12 cellular contexts compared by ENCODE assay signal in genomic region chr2:43333096-43333655, GRCh38.
A peak's percentile ranks its signal among the peaks of the same experiment; 100 is the strongest.
DNase-seq lines count a peak whose midpoint lies in the region; ATAC-seq, FAIRE-seq and TF ChIP-seq lines count a peak whose summit lies in the region.
"Had no signal": no experiment of that assay in that cellular context is flagged by ENCODE, and none has a peak within 500 bp of the region (broad histone marks: within the 10 kb centered on the region; RNA-seq: fewer than 3 reads in every experiment).

No MANE protein-coding gene starts in this region.

- H3K9me3 Mint-ChIP-seq in neural crest cell: no peaks in the 10 kb centered on the region
- H3K9me3 Mint-ChIP-seq: activated T-helper 1 cell treated with anti-CD3 and anti-CD28 coated beads, Interleukin-12 subunit alpha, Interleukin-12 subunit beta, Interleukin-2, Interleukin-4 antibody, amounts not matched to agents 30 ng/mL and 10 ng/mL and 1 ng/mL, durations not matched to agents 14 hours and 24 hours and 36 hours; WTC11 had no signal

- H3K4me3 ChIP-seq in endothelial cell of umbilical vein (replicated peaks in 1 of 3; ENCODE audit: insufficient read depth in 1 of 3, low read depth in 1 of 3, low read length in 3 of 3) (peak overlapping the region in 1 of 3 experiments; percentile 8), upper lobe of left lung (no peak overlapping the region)

- POLR2A ChIA-PET in endothelial cell of umbilical vein (lab: Charles Lee): no interaction called here

- H3K79me2 ChIP-seq in endothelial cell of umbilical vein (ENCODE audit: control insufficient read depth, insufficient read depth, low read length): no peaks in the 10 kb centered on the region

- no TSS peak for BruUV-seq in endothelial cell of umbilical vein (replicated peaks; lab: Mats Ljungman, UMichigan)

- DNase-seq in NOMO-1 treated with DMSO at 0.1 percent for 48 hours (lab: John Stamatoyannopoulos, UW; ENCODE audit: unreplicated experiment): peak; percentile 33
- no peak for DNase-seq in NOMO-1 treated with dmso at 0.1 percent for 144 hours (lab: John Stamatoyannopoulos, UW; ENCODE audit: unreplicated experiment)
- DNase-seq in endothelial cell of umbilical vein (ENCODE audit: low read depth, low spot score): peak; percentile 48
- DNase-seq in neural crest cell (ENCODE audit: low read depth, low spot score): no peak
- DNase-seq in upper lobe of left lung: no peak
- no peak for DNase-seq in NCI-H2227 treated with DMSO at 0.1 percent for 48 hours (lab: John Stamatoyannopoulos, UW)
- no peak for DNase-seq in NCI-H1436 (lab: John Stamatoyannopoulos, UW)
- DNase-seq in NCI-H2196 (lab: John Stamatoyannopoulos, UW; ENCODE audit: unreplicated experiment): no peak
- DNase-seq: cerebellar nuclear complex, NCI-H2171 had no signal

- peak overlapping the region; percentile 9 for H3K27ac Mint-ChIP-seq in neural crest cell (ENCODE audit: unreplicated experiment)
- H3K27ac Mint-ChIP-seq: activated T-helper 1 cell treated with anti-CD3 and anti-CD28 coated beads, Interleukin-12 subunit alpha, Interleukin-12 subunit beta, Interleukin-2, Interleukin-4 antibody, amounts not matched to agents 30 ng/mL and 10 ng/mL and 1 ng/mL, durations not matched to agents 14 hours and 24 hours and 36 hours had no signal

- CTCF ChIA-PET in endothelial cell of umbilical vein (lab: Charles Lee): interaction anchor here (1.2 to 1.9 kb wide), 3 partner anchors 36 to 151 kb away, joined by 3 to 11 read pairs (median 4); no protein-coding TSS in a partner anchor

- H3K36me3 ChIP-seq in endothelial cell of umbilical vein (ENCODE audit: control insufficient read depth in 2 of 2, extremely low read depth in 1 of 2, insufficient read depth in 2 of 2, low read length in 2 of 2) (no peaks in the 10 kb centered on the region), upper lobe of left lung (no peaks in the 10 kb centered on the region)

- no peaks in the 10 kb centered on the region for H3K9me3 ChIP-seq in endothelial cell of umbilical vein (replicated peaks; ENCODE audit: control insufficient read depth, insufficient read depth, low read length)
- H3K9me3 ChIP-seq in upper lobe of left lung: no peaks in the 10 kb centered on the region

- no peak for TF ChIP-seq CTCF in endothelial cell of umbilical vein (IDR thresholded peaks at IDR 0.05; ENCODE audit: extremely low read depth in 1 of 2, insufficient read depth in 1 of 2, low read depth in 1 of 2, low read length in 2 of 2)
- TF ChIP-seq CTCF in neural crest cell (conservative IDR thresholded peaks at IDR 0.05): no peak
- TF ChIP-seq CTCF in upper lobe of left lung (IDR thresholded peaks at IDR 0.05): no peak

- H3K36me3 Mint-ChIP-seq in neural crest cell (ENCODE audit: low read depth): no peaks in the 10 kb centered on the region
- H3K36me3 Mint-ChIP-seq: WTC11 had no signal

- H3K27me3 ChIP-seq in endothelial cell of umbilical vein (ENCODE audit: control insufficient read depth in 2 of 2, insufficient read depth in 2 of 2, low read length in 2 of 2): no peaks in the 10 kb centered on the region
- H3K27me3 ChIP-seq in upper lobe of left lung: no peaks in the 10 kb centered on the region

- H3K4me2 ChIP-seq in endothelial cell of umbilical vein (ENCODE audit: insufficient read depth, low read length): peak overlapping the region; percentile 65

- H3K4me3 Mint-ChIP-seq in neural crest cell: peak overlapping the region; percentile 3
- H3K4me3 Mint-ChIP-seq: activated T-helper 1 cell treated with anti-CD3 and anti-CD28 coated beads, Interleukin-12 subunit alpha, Interleukin-12 subunit beta, Interleukin-2, Interleukin-4 antibody, amounts not matched to agents 30 ng/mL and 10 ng/mL and 1 ng/mL, durations not matched to agents 14 hours and 24 hours and 36 hours; WTC11 had no signal

- no peak for TF ChIP-seq POLR2A in endothelial cell of umbilical vein (IDR thresholded peaks at IDR 0.05; ENCODE audit: low read depth, low read length)
- peak in 1 of 4 donors; percentile 26 for TF ChIP-seq POLR2A in upper lobe of left lung (IDR thresholded peaks at IDR 0.05)

- H3K4me1 ChIP-seq in endothelial cell of umbilical vein (ENCODE audit: control insufficient read depth, extremely low read depth, insufficient read depth, low read length): peaks cover 22% of the 10 kb centered on the region
- H3K4me1 ChIP-seq in upper lobe of left lung: peaks cover 22 to 47% (median 33%) of the 10 kb centered on the region in 4 donors

- FAIRE-seq in endothelial cell of umbilical vein (lab: Jason Lieb, UNC): peak; percentile 70

- H3K9ac ChIP-seq in endothelial cell of umbilical vein (replicated peaks; ENCODE audit: extremely low read depth, insufficient read depth, low read length): peak overlapping the region; percentile 20

- H4K20me1 ChIP-seq in endothelial cell of umbilical vein (replicated peaks; ENCODE audit: control insufficient read depth, extremely low read depth, insufficient read depth, low read length): no peaks in the 10 kb centered on the region

- TF ChIP-seq EP300 in upper lobe of left lung (IDR thresholded peaks at IDR 0.05): no peak

- dilution Hi-C loops in endothelial cell of umbilical vein (cut with MboI; ENCODE audit: extremely low pct_ligation_motif_present, low sequenced_read_pairs): no loop called here

- no peak for ATAC-seq in upper lobe of left lung (ENCODE audit: low FRiP score in 2 of 2)
- ATAC-seq: WTC11 had no signal

- H3K27ac ChIP-seq in endothelial cell of umbilical vein (ENCODE audit: insufficient read depth, low read depth, low read length): peak overlapping the region; percentile 19
- H3K27ac ChIP-seq in upper lobe of left lung: peak overlapping the region; percentile 51 to 76 (median 60)

- intact Hi-C loops in endothelial cell of umbilical vein (cut with micrococcal nuclease): no loop called here

- no peaks in the 10 kb centered on the region for H3K27me3 Mint-ChIP-seq in neural crest cell (ENCODE audit: low read depth)

- H3K9me1 ChIP-seq in endothelial cell of umbilical vein (replicated peaks; ENCODE audit: control insufficient read depth, extremely low read depth, insufficient read depth, low read length): no peaks in the 10 kb centered on the region

- 38 to 43% methylated on average over 6 of the region's 6 CpGs for WGBS in upper lobe of left lung, 2 donors

- H2AFZ ChIP-seq in endothelial cell of umbilical vein (ENCODE audit: low read depth, low read length): no peak overlapping the region

- peaks cover 35% of the 10 kb centered on the region for H3K4me1 Mint-ChIP-seq in neural crest cell

TF ChIP-seq in endothelial cell of umbilical vein, 7 proteins besides CTCF, POLR2A, EP300 and RAD21:
- TF ChIP-seq FOS (IDR thresholded peaks at IDR 0.05; ENCODE audit: borderline replicate concordance, insufficient read depth, low read length) (no peak), MAX (IDR thresholded peaks at IDR 0.05; ENCODE audit: insufficient read depth, insufficient read length) (no peak), MYC (IDR thresholded peaks at IDR 0.05; ENCODE audit: low read depth, low read length) (no peak), GATA2 (IDR thresholded peaks at IDR 0.05; ENCODE audit: insufficient read depth, insufficient read length, low read depth, low read length) (no peak), POLR2AphosphoS5 (IDR thresholded peaks at IDR 0.05; ENCODE audit: insufficient read depth, low read depth, low read length) (no peak), JUN (IDR thresholded peaks at IDR 0.05; ENCODE audit: borderline replicate concordance, insufficient read depth, insufficient read length, low read depth) (no peak), EZH2 (IDR thresholded peaks at IDR 0.05; ENCODE audit: borderline replicate concordance, low read depth, low read length, severe bottlenecking) (no peak)

Comparison
In these comparisons a context has a peak if more than half of its experiments do, and no peak if none do; other contexts are left out.
1. DNase-seq: peak in NOMO-1 treated with DMSO at 0.1 percent for 48 hours (single experiment) and endothelial cell of umbilical vein (single experiment); none in NOMO-1 treated with dmso at 0.1 percent for 144 hours (single experiment), neural crest cell (single experiment), upper lobe of left lung (0 of 2), NCI-H2227 treated with DMSO at 0.1 percent for 48 hours (single experiment), NCI-H1436 (single experiment) and NCI-H2196 (single experiment).